In the genomic region with DNA sequence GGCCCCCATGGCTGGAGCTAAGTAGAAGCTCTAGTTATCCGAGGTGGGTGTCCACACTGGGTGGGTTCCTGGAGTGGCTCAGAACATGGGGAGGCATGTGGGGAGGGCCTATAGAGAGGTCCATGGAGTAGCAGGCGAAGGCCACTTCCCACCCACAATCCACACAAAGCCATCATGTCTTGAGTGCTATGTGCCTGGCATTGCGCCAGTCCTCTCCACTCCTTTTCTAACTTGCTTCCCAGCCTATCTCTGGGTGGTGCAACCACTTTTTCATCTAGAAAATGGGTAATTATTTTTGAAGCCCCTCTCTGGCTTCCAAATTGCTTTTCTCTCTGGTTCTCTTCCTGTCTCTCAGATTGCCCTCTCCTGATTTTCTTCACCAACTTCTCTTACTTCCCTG, we compare ENCODE assay signal across 17 cellular contexts.
DNase-seq lines count a peak whose midpoint lies in the region; ATAC-seq, FAIRE-seq and TF ChIP-seq lines count a peak whose summit lies in the region.
"Had no signal": no experiment of that assay in that cellular context is flagged by ENCODE, and none has a peak within 500 bp of the region (broad histone marks: within the 10 kb centered on the region; RNA-seq: fewer than 3 reads in every experiment).

No MANE protein-coding gene starts in this region.

- TF ChIP-seq CTCF in K562 (IDR thresholded peaks at IDR 0.05 in 2 of 3, conservative IDR thresholded peaks at IDR 0.05 in 1 of 3; ENCODE audit: insufficient read depth in 2 of 3, low read depth in 1 of 3, low read length in 3 of 3) (no peak), upper lobe of right lung (IDR thresholded peaks at IDR 0.05) (no peak)

- no peak for TF ChIP-seq EP300 in K562 (IDR thresholded peaks at IDR 0.05; ENCODE audit: low read length)

- no peak for TF ChIP-seq RAD21 in K562 (CRISPR knock-in tag; conservative IDR thresholded peaks at IDR 0.05 in 1 of 2, IDR thresholded peaks at IDR 0.05 in 1 of 2)

- no peaks in the 10 kb centered on the region for H3K9me1 ChIP-seq in K562 (ENCODE audit: control insufficient read depth, insufficient read depth, low read length)

- no TSS peak for BruUV-seq in K562 (replicated peaks; lab: Mats Ljungman, UMichigan)

- H3K27me3 ChIP-seq in K562 (ENCODE audit: control insufficient read depth in 2 of 2, insufficient read depth in 2 of 2, low read length in 2 of 2) (peaks cover 8 to 11% of the 10 kb centered on the region in 2 experiments; a peak in 4 of 5 replicates), upper lobe of right lung (no peaks in the 10 kb centered on the region)
- H3K27me3 ChIP-seq: BLaER1 had no signal

- no peak overlapping the region for H3K4me2 ChIP-seq in K562 (ENCODE audit: insufficient read depth, low read length)
- H3K4me2 ChIP-seq: BLaER1 had no signal

- H3K79me2 ChIP-seq in K562 (ENCODE audit: control insufficient read depth, insufficient read depth, low read length) = no peaks in the 10 kb centered on the region

- DNase-seq in DMS 273 (lab: John Stamatoyannopoulos, UW; ENCODE audit: unreplicated experiment) (peak; percentile 34), DMS 273 treated with DMSO at 0.1 percent for 48 hours (lab: John Stamatoyannopoulos, UW) (no peak), NCI-H2029 (lab: John Stamatoyannopoulos, UW) (peak; percentile 9), K562 (ENCODE audit: extremely low read depth in 1 of 4, low spot score in 3 of 4) (no peak), upper lobe of right lung (no peak), NCI-H82 (lab: John Stamatoyannopoulos, UW) (no peak)
- DNase-seq in stimulated activated CD4-positive, alpha-beta T cell treated with anti-CD3 and anti-CD28 coated beads, Interleukin-1b, Interleukin-23, amount 100 ng/mL, for 48 hours = no peak
- DNase-seq: Caco-2; CD8-positive, alpha-beta memory T cell; EL; IMR-90 had no signal

- H4K20me1 ChIP-seq in K562 (replicated peaks; ENCODE audit: control insufficient read depth, insufficient read depth, low read length) = no peaks in the 10 kb centered on the region
- H4K20me1 ChIP-seq: BLaER1 had no signal

- WGBS in K562 (ENCODE audit: insufficient coverage, low coverage, missing lambda C conversion rate) = 0% methylated on average over 3 of the region's 3 CpGs

- H3K9me3 ChIP-seq in K562 (replicated peaks; ENCODE audit: control insufficient read depth, insufficient read depth, low read depth, low read length) = no peaks in the 10 kb centered on the region
- no peaks in the 10 kb centered on the region for H3K9me3 ChIP-seq in upper lobe of right lung
- H3K9me3 ChIP-seq: BLaER1, Caco-2, HAP-1 had no signal

- FAIRE-seq in K562 (lab: Jason Lieb, UNC) = no peak
- FAIRE-seq: G401.6, GM12891, H1 had no signal

- H3K4me3 ChIP-seq in K562 (no peak overlapping the region), upper lobe of right lung (no peak overlapping the region)
- H3K4me3 ChIP-seq: BLaER1, HAP-1 had no signal

- H3K36me3 ChIP-seq in K562 (ENCODE audit: control insufficient read depth, insufficient read depth, low read length) (no peaks in the 10 kb centered on the region), upper lobe of right lung (no peaks in the 10 kb centered on the region)
- H3K36me3 ChIP-seq: BLaER1, HAP-1 had no signal

- H3K4me1 ChIP-seq in K562 (replicated peaks in 1 of 2; ENCODE audit: control insufficient read depth in 2 of 2, insufficient read depth in 2 of 2, low read length in 2 of 2) = no peaks in the 10 kb centered on the region
- H3K4me1 ChIP-seq in upper lobe of right lung = no peaks in the 10 kb centered on the region
- H3K4me1 ChIP-seq: Caco-2, HAP-1 had no signal

- H3K9ac ChIP-seq in K562 (ENCODE audit: insufficient read depth in 1 of 2, low read depth in 2 of 2, low read length in 2 of 2) = no peak overlapping the region
- H3K9ac ChIP-seq: BLaER1 had no signal

- H3K27ac ChIP-seq in K562 (ENCODE audit: extremely low read depth, low read depth, low read length) (no peak overlapping the region), upper lobe of right lung (no peak overlapping the region)
- H3K27ac ChIP-seq: 22Rv1, BLaER1 had no signal

- no peak for ATAC-seq in K562
- ATAC-seq in upper lobe of right lung = peak; percentile 41

- POLR2A ChIA-PET in K562 (lab: Yijun Ruan, JAX) = interaction anchor here (0.6 to 1.2 kb wide), 2 partner anchors 9 to 122 kb away, joined by 3 read pairs; no protein-coding TSS in a partner anchor

- in situ Hi-C loops in K562 (cut with MboI) = no loop called here

- TF ChIP-seq POLR2A in K562 (conservative IDR thresholded peaks at IDR 0.05) = no peak

- H2AFZ ChIP-seq in K562 (ENCODE audit: low read depth, low read length) = no peak overlapping the region

- intact Hi-C loops in K562 (cut with micrococcal nuclease) = no loop called here
- intact Hi-C loops in upper lobe of right lung (cut with DNase I) = no loop called here

- CTCF ChIA-PET in K562 (lab: Yijun Ruan, JAX; ENCODE audit: low intra/inter-chr PET ratio) = no interaction called here

TF ChIP-seq in K562, 482 proteins besides CTCF, POLR2A, EP300 and RAD21:
- peak; percentile 77 for TF ChIP-seq NFIC (IDR thresholded peaks at IDR 0.05)
- no peak for TF ChIP-seq PHTF2 (CRISPR knock-in tag; IDR thresholded peaks at IDR 0.05)
TF ChIP-seq in K562: peak in this region for 1.

Comparison
In these comparisons a context has a peak if more than half of its experiments do, and no peak if none do; other contexts are left out.
1. DNase-seq: peak in DMS 273 (single experiment) and NCI-H2029 (single experiment); none in DMS 273 treated with DMSO at 0.1 percent for 48 hours (single experiment), K562 (0 of 4), upper lobe of right lung (single experiment), stimulated activated CD4-positive, alpha-beta T cell treated with anti-CD3 and anti-CD28 coated beads, Interleukin-1b, Interleukin-23, amount 100 ng/mL, for 48 hours (single experiment) and NCI-H82 (single experiment).